ENCODE assay signal across 25 cellular contexts in genomic region chr15:35445891-35446290, GRCh38.
"Had no signal": no experiment of that assay in that cellular context is flagged by ENCODE, and none has a peak within 500 bp of the region (broad histone marks: within the 10 kb centered on the region; RNA-seq: fewer than 3 reads in every experiment).

No MANE protein-coding gene starts in this region.

- DNase-seq: activated B cell treated with CpG ODN at 0.5 μM for 24 hours; activated CD4-positive, alpha-beta T cell treated with anti-CD3 and anti-CD28 coated beads for 36 hours; activated CD4-positive, alpha-beta T cell treated with anti-CD3 and anti-CD28 coated beads, Interleukin-2, amount 50 U/mL, for 48 hours; activated CD8-positive, alpha-beta memory T cell treated with anti-CD3 and anti-CD28 coated beads, Interleukin-2, amount 50 U/mL, for 48 hours; activated effector memory CD4-positive, alpha-beta T cell treated with anti-CD3 and anti-CD28 coated beads, Interleukin-2, amount 50 U/mL, for 16 hours; activated naive CD4-positive, alpha-beta T cell treated with anti-CD3 and anti-CD28 coated beads, Interleukin-2, amount 10 ng/mL, durations not matched to agents 7 days and 5 days; activated naive CD8-positive, alpha-beta T cell treated with anti-CD3 and anti-CD28 coated beads, Interleukin-2, amount 50 U/mL, for 24 hours; activated T-cell treated with anti-CD3 and anti-CD28 coated beads, Interleukin-2, amount 50 U/mL, for 72 hours; body of pancreas; colonic mucosa; dorsolateral prefrontal cortex; effector memory CD8-positive, alpha-beta T cell; esophagus squamous epithelium; ovary; stimulated activated CD4-positive, alpha-beta T cell treated with anti-CD3 and anti-CD28 coated beads, Interleukin-4, amount 100 ng/mL, for 1 hour; stimulated activated naive CD4-positive, alpha-beta T cell; T1000; testis; trophoblast cell had no signal

- H3K27ac ChIP-seq: body of pancreas, colonic mucosa, dorsolateral prefrontal cortex, esophagus squamous epithelium, neutrophil, ovary, prostate gland, testis, vagina had no signal

- H3K9me3 ChIP-seq: body of pancreas, colonic mucosa, esophagus squamous epithelium, neutrophil, ovary, prostate gland, testis, vagina had no signal

- ATAC-seq: activated CD4-positive, alpha-beta T cell treated with anti-CD3 and anti-CD28 coated beads for 36 hours; activated naive CD8-positive, alpha-beta T cell treated with anti-CD3 and anti-CD28 coated beads, Interleukin-2, amount 50 U/mL, for 24 hours; activated T-cell treated with anti-CD3 and anti-CD28 coated beads, Interleukin-2, amount 50 U/mL, for 72 hours; body of pancreas; effector memory CD8-positive, alpha-beta T cell; left lobe of liver; natural killer cell treated with Interleukin-12 subunit alpha and Interleukin-12 subunit beta and Interleukin-15 and Interleukin-18, amount 100 ng/mL, for 72 hours had no signal

- H3K4me1 ChIP-seq: body of pancreas, colonic mucosa, prostate gland, testis had no signal

- H3K36me3 ChIP-seq: colonic mucosa, esophagus squamous epithelium, neutrophil, ovary, prostate gland, vagina had no signal

- H3K27me3 ChIP-seq: body of pancreas, colonic mucosa, dorsolateral prefrontal cortex, esophagus squamous epithelium, neutrophil, ovary, testis, vagina had no signal

- H3K4me3 ChIP-seq: body of pancreas, colonic mucosa, dorsolateral prefrontal cortex, esophagus squamous epithelium, lung, ovary, prostate gland, testis, vagina had no signal
